15 cellular contexts compared by ENCODE assay signal in the genomic region with DNA sequence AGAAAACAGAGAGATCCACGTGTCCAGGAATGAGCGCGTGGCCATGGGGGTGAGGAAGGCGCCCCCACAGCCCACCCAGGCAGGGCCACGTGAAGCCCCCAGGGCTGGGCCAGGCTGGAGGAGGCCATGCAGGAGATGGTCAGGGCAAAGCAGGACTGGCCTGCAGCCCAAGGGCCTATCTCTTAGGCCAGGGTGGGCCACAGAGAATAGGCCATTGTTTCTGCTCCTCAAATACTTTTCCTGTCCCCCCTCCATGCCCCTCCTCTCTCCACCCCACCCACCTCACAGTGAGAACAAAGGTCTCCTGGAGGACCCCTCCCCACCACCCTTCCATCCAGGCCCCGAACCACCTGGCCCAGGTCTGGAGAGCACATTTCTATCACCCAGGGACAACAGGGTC. TPM values are rescaled to one million over a fixed set of nuclear protein-coding genes. Genes with fewer than 3 reads are reported as not detected.
DNase-seq lines count a peak whose midpoint lies in the region; ATAC-seq, FAIRE-seq and TF ChIP-seq lines count a peak whose summit lies in the region.
"Had no signal": no experiment of that assay in that cellular context is flagged by ENCODE, and none has a peak within 500 bp of the region (broad histone marks: within the 10 kb centered on the region; RNA-seq: fewer than 3 reads in every experiment).

No MANE protein-coding gene starts in this region.

- no peak overlapping the region for H3K4me3 ChIP-seq in kidney (ENCODE audit: low read length in 2 of 2)
- H3K4me3 ChIP-seq in rectal smooth muscle tissue (ENCODE audit: low read length): no peak overlapping the region

- H3K27me3 ChIP-seq in rectal smooth muscle tissue (ENCODE audit: control insufficient read depth, insufficient read depth, low read length): no peaks in the 10 kb centered on the region

- H3K36me3 ChIP-seq in kidney (ENCODE audit: control insufficient read depth in 1 of 2, insufficient read depth in 2 of 2, low read length in 2 of 2): no peaks in the 10 kb centered on the region
- no peaks in the 10 kb centered on the region for H3K36me3 ChIP-seq in rectal smooth muscle tissue (ENCODE audit: control insufficient read depth, insufficient read depth, low read length)

- H3K4me1 ChIP-seq in kidney (ENCODE audit: control insufficient read depth in 1 of 2, insufficient read depth in 1 of 2, low read depth in 1 of 2, low read length in 2 of 2): peaks cover 15 to 34% of the 10 kb centered on the region in 2 donors
- H3K4me1 ChIP-seq in rectal smooth muscle tissue (ENCODE audit: control insufficient read depth, insufficient read depth, low read length): peaks cover 3% of the 10 kb centered on the region

- no peak overlapping the region for H3K9ac ChIP-seq in kidney (ENCODE audit: low read length in 2 of 2)
- H3K9ac ChIP-seq in rectal smooth muscle tissue (ENCODE audit: low read length): no peak overlapping the region

- H3K9me3 ChIP-seq in kidney (ENCODE audit: control insufficient read depth in 1 of 2, low read length in 2 of 2): no peaks in the 10 kb centered on the region

- no peak for FAIRE-seq in kidney (lab: Jason Lieb, UNC)

- intact Hi-C loops in Right ventricle myocardium superior (cut with DNase I): no loop called here
- intact Hi-C loops in Right ventricle myocardium inferior (cut with DNase I): no loop called here
- intact Hi-C loops in kidney (cut with DNase I): no loop called here

- DNase-seq in Right ventricle myocardium superior (peak; percentile 21), Right ventricle myocardium inferior (ENCODE audit: missing footprints) (no peak), kidney (no peak), NCI-H1105 (lab: John Stamatoyannopoulos, UW) (no peak), OCI-M1 (lab: John Stamatoyannopoulos, UW) (no peak), amygdala (lab: John Stamatoyannopoulos, UW) (no peak), activated gamma-delta T cell (lab: John Stamatoyannopoulos, UW) (no peak)
- DNase-seq: activated CD4-positive, alpha-beta T cell treated with anti-CD3 and anti-CD28 coated beads, Interleukin-2, amount 10 ng/mL, durations not matched to agents 24 days and 14 days; stimulated activated CD4-positive, alpha-beta T cell treated with anti-CD3 and anti-CD28 coated beads, Interleukin-1b, Interleukin-23, amount 100 ng/mL, for 48 hours had no signal

- ATAC-seq in Right ventricle myocardium superior (ENCODE audit: poor library complexity): no peak
- no peak for ATAC-seq in Right ventricle myocardium inferior
- ATAC-seq: stimulated activated memory B cell treated with anti-CD40 and anti-IgM and Interleukin-4, amounts not matched to agents 10 μg/mL and 1 μg/mL and 100 μg/mL, for 72 hours had no signal

- H3K27ac ChIP-seq in kidney (ENCODE audit: low read depth in 2 of 2, low read length in 2 of 2) (peak overlapping the region; percentile 83 to 87), rectal smooth muscle tissue (ENCODE audit: low read depth, low read length) (peak overlapping the region; percentile 4)

- no peak for TF ChIP-seq CTCF in kidney (IDR thresholded peaks at IDR 0.05; ENCODE audit: borderline replicate concordance, extremely low read depth, insufficient read depth)

RNA-seq across cellular contexts. Expression of a gene that starts 8.3 kb away (rescaled TPM):
- 15.4 TPM for total RNA-seq in Right ventricle myocardium superior
- total RNA-seq in Right ventricle myocardium inferior: 17.7 TPM
- 68.5 TPM for total RNA-seq in kidney
- polyA plus RNA-seq in kidney (ENCODE audit: insufficient read depth, low read depth, low replicate concordance): 29.5 TPM

RNA-seq across cellular contexts. Expression of a gene that starts 27.9 kb away (rescaled TPM):
- total RNA-seq in Right ventricle myocardium superior (not detected), Right ventricle myocardium inferior (0.60 TPM), kidney (20.4 TPM)
- polyA plus RNA-seq in kidney (ENCODE audit: insufficient read depth, low read depth, low replicate concordance): 372 TPM
- total RNA-seq: A172; activated CD4-positive, alpha-beta T cell treated with anti-CD3 and anti-CD28 coated beads, Interleukin-2, amount 10 ng/mL, durations not matched to agents 24 days and 14 days; activated T-helper 2 cell treated with anti-CD3 and anti-CD28 coated beads, Interferon-gamma antibody, Interleukin-2, Interleukin-4, amounts not matched to agents 10 μg/mL and 5 μg/mL and 100 μg/mL, durations not matched to agents 14 hours and 24 hours and 36 hours had no signal
- polyA plus RNA-seq: neural cell had no signal

RNA-seq across cellular contexts. Expression of a gene that starts 32.8 kb away (rescaled TPM):
- total RNA-seq in Right ventricle myocardium superior (8.3 TPM), Right ventricle myocardium inferior (10.3 TPM), kidney (42.3 TPM)
- polyA plus RNA-seq in kidney (ENCODE audit: insufficient read depth, low read depth, low replicate concordance): 32.4 TPM
- total RNA-seq: activated CD4-positive, alpha-beta T cell treated with anti-CD3 and anti-CD28 coated beads, Interleukin-2, amount 10 ng/mL, durations not matched to agents 24 days and 14 days; activated T-helper 2 cell treated with anti-CD3 and anti-CD28 coated beads, Interferon-gamma antibody, Interleukin-2, Interleukin-4, amounts not matched to agents 10 μg/mL and 5 μg/mL and 100 μg/mL, durations not matched to agents 14 hours and 24 hours and 36 hours; T-helper 1 cell treated with Interleukin-12 subunit alpha and Interleukin-12 subunit beta and Interleukin-4 antibody, amounts not matched to agents 30 ng/mL and 1 ng/mL, for 36 hours had no signal

RNA-seq across cellular contexts. Expression of a gene that starts 56.7 kb away (rescaled TPM):
- 22.3 TPM for total RNA-seq in Right ventricle myocardium superior
- total RNA-seq in Right ventricle myocardium inferior: 26.7 TPM
- 61.2 TPM for total RNA-seq in kidney
- 37.5 TPM for polyA plus RNA-seq in kidney (ENCODE audit: insufficient read depth, low read depth, low replicate concordance)

Comparison
In these comparisons a context has a peak if more than half of its experiments do, and no peak if none do; other contexts are left out.
1. RNA of a gene that starts 27.9 kb away (total RNA-seq): 20.4 TPM in kidney (single experiment); 0.60 TPM in Right ventricle myocardium inferior (single experiment) and not detected in Right ventricle myocardium superior (single experiment); every median in the first group is over 10 times any median in the second.